Comparison of ENCODE assay signal across 16 cellular contexts in the genomic region with DNA sequence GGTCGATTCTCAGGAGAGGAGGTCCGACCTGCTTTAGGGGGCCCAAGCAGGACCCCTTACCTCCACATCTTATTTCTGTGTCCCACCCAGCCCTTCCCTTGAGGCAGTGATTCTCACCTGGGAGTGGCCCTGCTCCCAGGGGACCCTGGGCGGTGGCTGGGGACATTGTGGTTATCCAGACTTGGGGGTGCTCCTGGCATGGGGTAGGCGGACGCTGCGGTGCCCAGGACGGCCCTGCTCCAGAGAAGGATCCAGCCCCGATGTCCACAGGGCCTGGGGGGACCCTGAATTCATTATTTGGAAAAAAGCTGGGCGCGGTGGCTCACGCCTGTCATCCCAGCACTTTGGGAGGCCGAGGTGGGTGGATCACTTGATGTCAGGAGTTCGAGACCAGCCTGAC.
DNase-seq lines count a peak whose midpoint lies in the region; ATAC-seq and TF ChIP-seq lines count a peak whose summit lies in the region.
"Had no signal": no experiment of that assay in that cellular context is flagged by ENCODE, and none has a peak within 500 bp of the region (broad histone marks: within the 10 kb centered on the region; RNA-seq: fewer than 3 reads in every experiment).

No MANE protein-coding gene starts in this region.

- H3K4me3 ChIP-seq in trophoblast cell (ENCODE audit: low read depth, low read length), result no peak overlapping the region

- H4K8ac ChIP-seq in trophoblast cell (ENCODE audit: low read depth, low read length), result no peak overlapping the region

- ATAC-seq in natural killer cell treated with Interleukin-12 subunit alpha and Interleukin-12 subunit beta and Interleukin-15 and Interleukin-18, amount 100 ng/mL, for 72 hours, result no peak
- ATAC-seq in natural killer cell, result no peak
- ATAC-seq in foreskin keratinocyte, result no peak
- ATAC-seq: CD8-positive, alpha-beta T cell had no signal

- no peak overlapping the region for H2AFZ ChIP-seq in trophoblast cell (ENCODE audit: insufficient read depth, low read length, poor library complexity)

- H3K23ac ChIP-seq in trophoblast cell (ENCODE audit: low read length), result no peak overlapping the region

- H2AK5ac ChIP-seq in trophoblast cell (ENCODE audit: low read length), result peak overlapping the region; percentile 80

- H3K14ac ChIP-seq in trophoblast cell (ENCODE audit: low read length), result no peak overlapping the region

- H3K4me1 Mint-ChIP-seq in natural killer cell treated with Interleukin-12 subunit alpha and Interleukin-12 subunit beta and Interleukin-15 and Interleukin-18, amount 100 ng/mL, for 72 hours (ENCODE audit: low read depth in 2 of 2), result peaks cover 64 to 76% of the 10 kb centered on the region in 2 donors
- peaks cover 23 to 25% of the 10 kb centered on the region in 2 donors for H3K4me1 Mint-ChIP-seq in natural killer cell
- H3K4me1 Mint-ChIP-seq in dendritic cell treated with granulocyte-macrophage colony-stimulating factor and Interleukin-4, amounts not matched to agents 40 ng/mL and 50 ng/mL, for 4 days (ENCODE audit: low read depth), result peaks cover 41% of the 10 kb centered on the region

- H3K79me2 ChIP-seq in trophoblast cell (ENCODE audit: control insufficient read depth, insufficient read depth, low read length, poor library complexity), result peaks cover 3% of the 10 kb centered on the region

- no CpG with 5 or more reads among the region's 13 CpGs for WGBS in trophoblast cell (ENCODE audit: extremely low coverage, insufficient coverage, insufficient read length)

- H3K9ac ChIP-seq in trophoblast cell (ENCODE audit: low read length), result no peak overlapping the region
- H3K9ac ChIP-seq: KMS-11 had no signal

- no peak overlapping the region for H3K4ac ChIP-seq in trophoblast cell (ENCODE audit: low read depth, low read length)

- no peaks in the 10 kb centered on the region for H3K9me3 Mint-ChIP-seq in natural killer cell treated with Interleukin-12 subunit alpha and Interleukin-12 subunit beta and Interleukin-15 and Interleukin-18, amount 100 ng/mL, for 72 hours
- no peaks in the 10 kb centered on the region for H3K9me3 Mint-ChIP-seq in natural killer cell
- no peaks in the 10 kb centered on the region for H3K9me3 Mint-ChIP-seq in dendritic cell treated with granulocyte-macrophage colony-stimulating factor and Interleukin-4, amounts not matched to agents 40 ng/mL and 50 ng/mL, for 4 days
- H3K9me3 Mint-ChIP-seq: CD8-positive, alpha-beta T cell; HFFc6 had no signal

- H2BK120ac ChIP-seq in trophoblast cell (ENCODE audit: insufficient read depth, low read length, poor library complexity), result no peak overlapping the region

- H3K18ac ChIP-seq in trophoblast cell (ENCODE audit: low read length), result no peak overlapping the region

- no peaks in the 10 kb centered on the region for H3K27me3 ChIP-seq in trophoblast cell (ENCODE audit: insufficient read depth, low read length)
- peaks cover 3% of the 10 kb centered on the region for H3K27me3 ChIP-seq in foreskin keratinocyte

- peak overlapping the region; percentile 84 for H2BK12ac ChIP-seq in trophoblast cell (ENCODE audit: low read length)

- no peaks in the 10 kb centered on the region for H3K36me3 ChIP-seq in trophoblast cell (ENCODE audit: control insufficient read depth in 1 of 2, insufficient read depth in 2 of 2, low read length in 2 of 2)

- H2BK5ac ChIP-seq in trophoblast cell (ENCODE audit: low read depth, low read length, poor library complexity), result no peak overlapping the region

- no peaks in the 10 kb centered on the region for H3K27me3 Mint-ChIP-seq in natural killer cell treated with Interleukin-12 subunit alpha and Interleukin-12 subunit beta and Interleukin-15 and Interleukin-18, amount 100 ng/mL, for 72 hours
- H3K27me3 Mint-ChIP-seq in natural killer cell (ENCODE audit: low read depth in 2 of 2), result no peaks in the 10 kb centered on the region
- H3K27me3 Mint-ChIP-seq in dendritic cell treated with granulocyte-macrophage colony-stimulating factor and Interleukin-4, amounts not matched to agents 40 ng/mL and 50 ng/mL, for 4 days, result peaks cover 41% of the 10 kb centered on the region

- H3K4me1 ChIP-seq in trophoblast cell (ENCODE audit: control insufficient read depth in 1 of 2, insufficient read depth in 2 of 2, low read length in 2 of 2), result peaks cover 15 to 19% of the 10 kb centered on the region in 2 experiments
- no peaks in the 10 kb centered on the region for H3K4me1 ChIP-seq in foreskin keratinocyte

- no peaks in the 10 kb centered on the region for H3K36me3 Mint-ChIP-seq in natural killer cell treated with Interleukin-12 subunit alpha and Interleukin-12 subunit beta and Interleukin-15 and Interleukin-18, amount 100 ng/mL, for 72 hours
- no peaks in the 10 kb centered on the region for H3K36me3 Mint-ChIP-seq in natural killer cell
- H3K36me3 Mint-ChIP-seq in dendritic cell treated with granulocyte-macrophage colony-stimulating factor and Interleukin-4, amounts not matched to agents 40 ng/mL and 50 ng/mL, for 4 days (ENCODE audit: low read depth), result no peaks in the 10 kb centered on the region
- H3K36me3 Mint-ChIP-seq: CD8-positive, alpha-beta T cell had no signal

- H3K4me3 Mint-ChIP-seq in natural killer cell treated with Interleukin-12 subunit alpha and Interleukin-12 subunit beta and Interleukin-15 and Interleukin-18, amount 100 ng/mL, for 72 hours, result no peak overlapping the region
- no peak overlapping the region for H3K4me3 Mint-ChIP-seq in natural killer cell
- H3K4me3 Mint-ChIP-seq in dendritic cell treated with granulocyte-macrophage colony-stimulating factor and Interleukin-4, amounts not matched to agents 40 ng/mL and 50 ng/mL, for 4 days, result no peak overlapping the region
- H3K4me3 Mint-ChIP-seq: CD8-positive, alpha-beta T cell; HFFc6 had no signal

- H3K27ac Mint-ChIP-seq in natural killer cell treated with Interleukin-12 subunit alpha and Interleukin-12 subunit beta and Interleukin-15 and Interleukin-18, amount 100 ng/mL, for 72 hours, result peak overlapping the region; percentile 95 to 98
- H3K27ac Mint-ChIP-seq in natural killer cell, result no peak overlapping the region
- peak overlapping the region; percentile 14 for H3K27ac Mint-ChIP-seq in dendritic cell treated with granulocyte-macrophage colony-stimulating factor and Interleukin-4, amounts not matched to agents 40 ng/mL and 50 ng/mL, for 4 days
- H3K27ac Mint-ChIP-seq: CD8-positive, alpha-beta T cell; HFFc6 had no signal

- TF ChIP-seq CTCF in natural killer cell (IDR thresholded peaks at IDR 0.05) (no peak), foreskin keratinocyte (conservative IDR thresholded peaks at IDR 0.05) (no peak)

- no peak overlapping the region for H3K4me2 ChIP-seq in trophoblast cell (ENCODE audit: low read length)

- no peak overlapping the region for H3K27ac ChIP-seq in trophoblast cell (ENCODE audit: low read depth, low read length)
- no peak overlapping the region for H3K27ac ChIP-seq in foreskin keratinocyte
- H3K27ac ChIP-seq: KMS-11 had no signal

- DNase-seq in natural killer cell treated with Interleukin-12 subunit alpha and Interleukin-12 subunit beta and Interleukin-15 and Interleukin-18, amount 100 ng/mL, for 72 hours (ENCODE audit: low spot score), result peak; percentile 51
- no peak for DNase-seq in natural killer cell
- DNase-seq in trophoblast cell, result no peak
- no peak for DNase-seq in foreskin keratinocyte
- no peak for DNase-seq in CD1c-positive myeloid dendritic cell (ENCODE audit: extremely low spot score)
- no peak for DNase-seq in SHP77 (lab: John Stamatoyannopoulos, UW)
- DNase-seq: ACHN; AML-193; CD8-positive, alpha-beta T cell; DMS79; HFFc6; NCI-H146; NCI-H2081 treated with DMSO at 0.1 percent for 48 hours; NCI-H510A treated with DMSO at 0.1 percent for 48 hours had no signal

- H3K9me3 ChIP-seq in trophoblast cell (ENCODE audit: insufficient read depth, low read depth, low read length), result no peaks in the 10 kb centered on the region

- intact Hi-C loops in natural killer cell (cut with micrococcal nuclease), result no loop called here
- intact Hi-C loops in dendritic cell treated with granulocyte-macrophage colony-stimulating factor and Interleukin-4, amounts not matched to agents 40 ng/mL and 50 ng/mL, for 4 days (cut with micrococcal nuclease), result no loop called here

- H3K79me1 ChIP-seq in trophoblast cell (ENCODE audit: low read length), result peaks cover 13% of the 10 kb centered on the region

- H4K12ac ChIP-seq in trophoblast cell (ENCODE audit: low read depth, low read length), result no peak overlapping the region

- peak overlapping the region; percentile 57 for H4K91ac ChIP-seq in trophoblast cell (ENCODE audit: low read depth, low read length)

Comparison
In these comparisons a context has a peak if more than half of its experiments do, and no peak if none do; other contexts are left out.
1. H3K27ac Mint-ChIP-seq: peak in natural killer cell treated with Interleukin-12 subunit alpha and Interleukin-12 subunit beta and Interleukin-15 and Interleukin-18, amount 100 ng/mL, for 72 hours (2 of 2) and dendritic cell treated with granulocyte-macrophage colony-stimulating factor and Interleukin-4, amounts not matched to agents 40 ng/mL and 50 ng/mL, for 4 days (single experiment); none in natural killer cell (0 of 2).